Comparison of ENCODE assay signal across 8 cellular contexts in the genomic region with DNA sequence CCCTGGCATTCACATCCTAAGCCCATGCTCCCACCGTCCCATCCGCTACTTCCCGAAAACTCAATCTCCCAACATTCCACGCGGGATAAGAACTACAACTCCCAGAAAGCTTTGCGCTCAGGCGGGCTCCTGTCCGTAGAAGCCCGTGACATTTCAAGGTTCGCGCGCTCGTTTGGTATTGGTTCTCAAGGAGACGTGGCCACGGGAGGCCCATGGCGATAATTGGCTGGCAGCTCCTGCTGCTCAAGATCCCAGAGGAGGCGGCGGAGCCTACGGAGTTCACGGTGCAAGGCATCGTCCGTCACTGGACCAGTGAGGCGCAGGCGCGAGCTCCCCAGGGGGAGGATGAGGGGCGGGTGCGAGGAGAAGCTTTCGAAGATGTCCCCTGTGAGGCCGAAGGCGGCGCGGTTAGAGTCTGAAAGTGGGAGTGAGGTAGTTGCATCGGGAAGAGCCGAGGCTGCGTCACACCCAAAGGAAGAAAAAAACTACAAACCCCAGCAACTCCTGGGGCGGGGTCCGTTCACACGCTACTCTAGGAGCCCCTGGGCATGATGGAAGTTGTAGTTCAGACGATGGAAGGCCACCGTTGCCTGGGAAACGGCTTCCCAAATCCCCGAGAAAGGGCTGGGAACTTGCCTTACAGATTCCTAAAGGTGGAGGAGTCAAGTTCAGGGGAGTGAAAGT. TPM values are rescaled to one million over a fixed set of nuclear protein-coding genes. Genes with fewer than 3 reads are reported as not detected.
A peak's percentile ranks its signal among the peaks of the same experiment; 100 is the strongest.
DNase-seq lines count a peak whose midpoint lies in the region; ATAC-seq and TF ChIP-seq lines count a peak whose summit lies in the region.

No MANE protein-coding gene starts in this region.

- no peak for TF ChIP-seq CTCF in epithelial cell of esophagus (IDR thresholded peaks at IDR 0.05; ENCODE audit: insufficient read depth, low read depth, low read length, missing control alignments)

- DNase-seq in COR-L47 (lab: John Stamatoyannopoulos, UW): peak; percentile 98
- peak in 75 of 76 experiments; percentile 51 to 99 (median 97) for DNase-seq in HUDEP-2 (lab: John Stamatoyannopoulos, UW; ENCODE audit: unreplicated experiment in 76 of 76)
- peak; percentile 95 for DNase-seq in NOMO-1 treated with dmso at 0.1 percent for 144 hours (lab: John Stamatoyannopoulos, UW; ENCODE audit: unreplicated experiment)
- DNase-seq in activated CD8-positive, alpha-beta memory T cell treated with anti-CD3 and anti-CD28 coated beads, Interleukin-2, amount 50 U/mL, for 24 hours (ENCODE audit: extremely low read depth): peak; percentile 87
- DNase-seq in epithelial cell of esophagus (ENCODE audit: low read depth): peak; percentile 100
- DNase-seq in mucosa of gallbladder (ENCODE audit: low spot score): peak; percentile 99
- DNase-seq in stimulated activated CD8-positive, alpha-beta memory T cell treated with anti-CD3 and anti-CD28 coated beads, Interleukin-4, amount 100 ng/mL, for 24 hours (ENCODE audit: low read depth): peak; percentile 85

- ATAC-seq in GM21367 (IDR thresholded peaks at IDR 0.05; ENCODE audit: unreplicated experiment): peak; percentile 75

- H3K4me3 ChIP-seq in epithelial cell of esophagus (ENCODE audit: low read length): peak overlapping the region; percentile 74

RNA-seq across cellular contexts. Expression of a gene that starts 1.2 kb away (rescaled TPM):
- 1.6 TPM for total RNA-seq in mucosa of gallbladder

RNA-seq across cellular contexts. Expression of a gene that starts 19.7 kb away (rescaled TPM):
- total RNA-seq in mucosa of gallbladder: 13.1 TPM

RNA-seq across cellular contexts. Expression of a gene that starts 25.0 kb away (rescaled TPM):
- total RNA-seq in mucosa of gallbladder: 78.1 TPM

RNA-seq across cellular contexts. Expression of a gene that starts 26.0 kb away (rescaled TPM):
- total RNA-seq in mucosa of gallbladder: 0.20 TPM

RNA-seq across cellular contexts. Expression of a gene that starts 31.7 kb away (rescaled TPM):
- 1.0 TPM for total RNA-seq in mucosa of gallbladder

Comparison
In these comparisons a context has a peak if more than half of its experiments do, and no peak if none do; other contexts are left out.
1. Peak in every context shown above with its lines: DNase-seq, ATAC-seq and H3K4me3 ChIP-seq.